8 cellular contexts compared by ENCODE assay signal in genomic region chr10:86400705-86401587, GRCh38. TPM values are rescaled to one million over a fixed set of nuclear protein-coding genes. Genes with fewer than 3 reads are reported as not detected.
DNase-seq lines count a peak whose midpoint lies in the region; ATAC-seq, FAIRE-seq and TF ChIP-seq lines count a peak whose summit lies in the region.

No MANE protein-coding gene starts in this region.

- peaks cover 14% of the 10 kb centered on the region for H3K4me1 ChIP-seq in A673 (ENCODE audit: insufficient read depth, low read length, poor library complexity, severe bottlenecking)
- peaks cover 28% of the 10 kb centered on the region for H3K4me1 ChIP-seq in astrocyte (ENCODE audit: insufficient read depth, low read length)
- no peaks in the 10 kb centered on the region for H3K4me1 ChIP-seq in iPS-20b (ENCODE audit: insufficient read depth, low read length)

- no peak overlapping the region for H3K27ac ChIP-seq in A673 (ENCODE audit: low read depth, low read length, poor library complexity, severe bottlenecking)
- peak overlapping the region; percentile 70 for H3K27ac ChIP-seq in astrocyte (ENCODE audit: low read depth, low read length)
- H3K27ac ChIP-seq in iPS-20b (ENCODE audit: low read length), result no peak overlapping the region

- H3K79me2 ChIP-seq in astrocyte (ENCODE audit: insufficient read depth, low read length), result no peaks in the 10 kb centered on the region

- ATAC-seq in GM18867 (IDR thresholded peaks at IDR 0.05; ENCODE audit: unreplicated experiment) (peak; percentile 41), HG03103 (IDR thresholded peaks at IDR 0.05; ENCODE audit: low read depth, unreplicated experiment) (peak; percentile 29)

- DNase-seq in A673 (ENCODE audit: low spot score) (no peak), T follicular helper cell (ENCODE audit: low read depth) (peak; percentile 73), astrocyte (ENCODE audit: low read depth) (peak; percentile 25), NCI-H345 treated with DMSO at 0.1 percent for 48 hours (lab: John Stamatoyannopoulos, UW; ENCODE audit: unreplicated experiment) (no peak)
- DNase-seq in stimulated activated CD4-positive, alpha-beta T cell treated with anti-CD3 and anti-CD28 coated beads, Interleukin-12 subunit alpha, Interleukin-12 subunit beta, amount 100 ng/mL, for 48 hours (ENCODE audit: low read depth in 2 of 3, low spot score in 1 of 3), result peak; percentile 57 to 62 (median 59)

- POLR2A ChIA-PET in A673 (lab: Charles Lee; ENCODE audit: low non-redundant PET), result no interaction called here

- H3K4me3 Mint-ChIP-seq in astrocyte (ENCODE audit: unreplicated experiment), result peak overlapping the region; percentile 81

- no peak for FAIRE-seq in astrocyte (lab: Jason Lieb, UNC)

- H3K9ac ChIP-seq in astrocyte (ENCODE audit: low read length), result peak overlapping the region; percentile 81
- peak overlapping the region; percentile 32; the same call in 1 of the 2 replicates for H3K9ac ChIP-seq in iPS-20b (ENCODE audit: low read depth, low read length)

- no peaks in the 10 kb centered on the region for H4K20me1 ChIP-seq in astrocyte (ENCODE audit: insufficient read depth, low read length)

- H3K36me3 Mint-ChIP-seq in astrocyte (ENCODE audit: low read depth, unreplicated experiment), result no peaks in the 10 kb centered on the region

- BruUV-seq in A673 (replicated peaks; lab: Mats Ljungman, UMichigan), result no TSS peak

- H3K27me3 ChIP-seq in A673 (replicated peaks; ENCODE audit: insufficient read depth, low read depth, low read length, poor library complexity) (peaks cover 30% of the 10 kb centered on the region), astrocyte (ENCODE audit: insufficient read depth, low read length) (no peaks in the 10 kb centered on the region), iPS-20b (ENCODE audit: insufficient read depth, low read length) (peaks cover 47% of the 10 kb centered on the region)

- peaks cover 13% of the 10 kb centered on the region for H3K4me1 Mint-ChIP-seq in astrocyte (ENCODE audit: low read depth, unreplicated experiment)

- H3K4me2 ChIP-seq in astrocyte (ENCODE audit: low read length), result peak overlapping the region; percentile 99

- peak overlapping the region; percentile 98 for H2AFZ ChIP-seq in astrocyte (ENCODE audit: low read depth, low read length)

- CTCF ChIA-PET in A673 (lab: Charles Lee), result interaction anchor here (1.5 kb wide), 1 partner anchor 185 kb away, joined by 13 read pairs; no protein-coding TSS in a partner anchor

- H3K36me3 ChIP-seq in A673 (ENCODE audit: insufficient read depth, low read length, poor library complexity, severe bottlenecking), result no peaks in the 10 kb centered on the region
- no peaks in the 10 kb centered on the region for H3K36me3 ChIP-seq in astrocyte (ENCODE audit: insufficient read depth, low read length)
- no peaks in the 10 kb centered on the region for H3K36me3 ChIP-seq in iPS-20b (ENCODE audit: insufficient read depth, low read depth, low read length)

- H3K4me3 ChIP-seq in A673 (ENCODE audit: low read depth, low read length, poor library complexity, severe bottlenecking) (peak overlapping the region; percentile 69), astrocyte (ENCODE audit: insufficient read depth, low read depth, low read length) (peak overlapping the region; percentile 71), iPS-20b (ENCODE audit: low read length) (peak overlapping the region; percentile 78)

- TF ChIP-seq CTCF in A673 (conservative IDR thresholded peaks at IDR 0.05; ENCODE audit: low read depth, low read length) (no peak), astrocyte (IDR thresholded peaks at IDR 0.05; ENCODE audit: insufficient read depth, low read depth, low read length) (no peak)

- H3K9me3 Mint-ChIP-seq in astrocyte (ENCODE audit: unreplicated experiment), result peaks cover 3% of the 10 kb centered on the region

- peaks cover 11% of the 10 kb centered on the region for H3K27me3 Mint-ChIP-seq in astrocyte (ENCODE audit: low read depth, unreplicated experiment)

- H3K27ac Mint-ChIP-seq in astrocyte (ENCODE audit: unreplicated experiment), result peak overlapping the region; percentile 58

- intact Hi-C loops in A673 (cut with micrococcal nuclease; ENCODE audit: unreplicated experiment), result no loop called here

- H3K9me3 ChIP-seq in A673 (ENCODE audit: low read depth, low read length, poor library complexity, severe bottlenecking), result no peaks in the 10 kb centered on the region
- no peaks in the 10 kb centered on the region for H3K9me3 ChIP-seq in astrocyte (ENCODE audit: insufficient read depth, low read depth, low read length)
- H3K9me3 ChIP-seq in iPS-20b (ENCODE audit: insufficient read depth, low read depth, low read length), result no peaks in the 10 kb centered on the region

RNA-seq across cellular contexts. Expression of gene GRID1, which starts 34.4 kb away (rescaled TPM):
- total RNA-seq in A673 (2021), result not detected in 2 replicates
- total RNA-seq in astrocyte, result 0.48 and 0.75 TPM in 2 replicates

Comparison
In these comparisons a context has a peak if more than half of its experiments do, and no peak if none do; other contexts are left out.
1. DNase-seq: peak in T follicular helper cell (single experiment), astrocyte (single experiment) and stimulated activated CD4-positive, alpha-beta T cell treated with anti-CD3 and anti-CD28 coated beads, Interleukin-12 subunit alpha, Interleukin-12 subunit beta, amount 100 ng/mL, for 48 hours (3 of 3); none in A673 (single experiment) and NCI-H345 treated with DMSO at 0.1 percent for 48 hours (single experiment).
2. Peak in every context shown above with its lines, with median percentiles within 50 percentile points of each other: H3K4me3 ChIP-seq.